In the genomic region with DNA sequence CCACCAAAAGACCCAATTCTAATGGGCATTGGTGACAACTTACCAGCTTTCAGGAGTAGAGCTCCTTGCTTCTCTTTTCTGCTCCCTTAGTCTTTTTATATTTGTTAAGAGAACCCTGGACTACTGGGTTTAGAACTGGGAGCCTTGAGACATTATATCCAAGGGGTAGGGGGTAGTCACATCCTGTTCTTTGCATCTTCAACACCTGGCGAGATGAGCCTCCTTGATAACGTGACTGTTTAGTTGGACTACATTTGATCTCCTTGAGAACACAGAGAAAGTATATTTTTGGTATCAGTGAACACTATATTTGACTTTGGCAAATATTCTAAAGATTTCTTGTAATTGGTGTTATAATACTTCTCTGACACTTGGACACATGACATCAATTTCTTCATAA, we compare ENCODE assay signal across 2 cellular contexts.
TF ChIP-seq lines count a peak whose summit lies in the region.

No MANE protein-coding gene starts in this region.

TF ChIP-seq in A549, 52 proteins besides CTCF, POLR2A, EP300 and RAD21:
- TF ChIP-seq HEYL (CRISPR knock-in tag; IDR thresholded peaks at IDR 0.05), result no peak
- TF ChIP-seq TP53 (CRISPR knock-in tag; IDR thresholded peaks at IDR 0.05), result no peak
- TF ChIP-seq FOSL2 (IDR thresholded peaks at IDR 0.05), result no peak
- no peak for TF ChIP-seq FOSL2 (CRISPR knock-in tag; IDR thresholded peaks at IDR 0.05)
- TF ChIP-seq EHF (CRISPR knock-in tag; IDR thresholded peaks at IDR 0.05), result no peak
- TF ChIP-seq NPAS2 (CRISPR knock-in tag; IDR thresholded peaks at IDR 0.05; ENCODE audit: borderline replicate concordance), result no peak
- TF ChIP-seq ELK1 (IDR thresholded peaks at IDR 0.05; ENCODE audit: low read depth, low read length), result no peak
- TF ChIP-seq POLR2AphosphoS2 (conservative IDR thresholded peaks at IDR 0.05; ENCODE audit: low read length), result no peak
TF ChIP-seq in A549: peak in this region for 0.

TF ChIP-seq in GM12891, 5 proteins besides CTCF, POLR2A, EP300 and RAD21:
- no peak for TF ChIP-seq PAX5 (IDR thresholded peaks at IDR 0.05; ENCODE audit: insufficient read depth, low read length, severe bottlenecking)
- no peak for TF ChIP-seq POU2F2 (IDR thresholded peaks at IDR 0.05; ENCODE audit: low read depth, low read length)
- no peak for TF ChIP-seq POLR2AphosphoS5 (IDR thresholded peaks at IDR 0.05; ENCODE audit: low read depth, low read length)
- no peak for TF ChIP-seq TAF1 (IDR thresholded peaks at IDR 0.05; ENCODE audit: low read depth, low read length)
- no peak for TF ChIP-seq SPI1 (IDR thresholded peaks at IDR 0.05; ENCODE audit: low read depth, low read length)
